10 cellular contexts compared by ENCODE assay signal in the genomic region with DNA sequence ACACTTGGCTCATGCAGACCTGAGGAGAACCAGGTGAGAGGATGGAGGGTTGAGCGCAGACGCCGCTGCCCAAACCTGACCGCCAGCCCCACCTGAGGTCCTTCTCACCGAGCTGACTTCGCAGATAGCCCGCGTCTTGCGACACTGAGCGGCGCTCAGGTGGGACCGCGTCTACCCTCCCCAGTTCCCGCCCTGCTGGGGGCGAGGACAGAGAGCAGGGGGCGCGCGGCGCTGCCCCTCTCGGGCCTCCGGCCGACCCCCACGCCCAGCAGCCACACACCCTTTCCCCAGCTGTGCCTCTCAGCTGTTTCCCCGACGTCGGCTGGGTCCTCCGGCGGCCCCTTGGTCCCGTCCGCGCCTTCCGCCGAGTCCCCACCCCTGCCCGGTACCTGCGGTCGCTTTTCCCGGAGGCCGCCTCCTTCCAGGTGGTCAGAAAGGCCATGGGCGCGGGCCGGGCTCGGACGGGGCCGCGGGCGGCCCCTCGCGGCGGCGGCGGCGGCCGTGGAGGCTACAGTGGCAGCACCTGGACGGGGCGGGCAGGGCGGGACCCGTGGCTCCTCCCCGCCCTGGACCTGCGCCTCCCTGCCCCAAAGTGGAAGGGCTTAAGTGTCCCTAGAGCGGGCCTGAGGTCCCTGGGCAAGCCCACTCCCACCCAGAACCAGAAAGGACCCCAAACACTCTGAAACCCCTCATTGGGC. TPM values are rescaled to one million over a fixed set of nuclear protein-coding genes. Genes with fewer than 3 reads are reported as not detected.
DNase-seq lines count a peak whose midpoint lies in the region; ATAC-seq and TF ChIP-seq lines count a peak whose summit lies in the region.
"Had no signal": no experiment of that assay in that cellular context is flagged by ENCODE, and none has a peak within 500 bp of the region (broad histone marks: within the 10 kb centered on the region; RNA-seq: fewer than 3 reads in every experiment).

No MANE protein-coding gene starts in this region.

- H3K4me1 ChIP-seq in vagina = peaks cover 15% of the 10 kb centered on the region
- H3K4me1 ChIP-seq in CD8-positive, alpha-beta memory T cell (ENCODE audit: insufficient read depth, low read length) = no peaks in the 10 kb centered on the region

- CTCF ChIA-PET in CD8-positive, alpha-beta memory T cell (lab: Charles Lee) = interaction anchor here (1.3 kb wide), 1 partner anchor 13 kb away, joined by 3 read pairs; no protein-coding TSS in a partner anchor

- H3K4me1 Mint-ChIP-seq in activated T-cell treated with anti-CD3 and anti-CD28 coated beads, Interleukin-2, amount 50 U/mL, for 72 hours (ENCODE audit: low read depth) = peaks cover 8% of the 10 kb centered on the region
- H3K4me1 Mint-ChIP-seq in activated T-cell treated with anti-CD3 and anti-CD28 coated beads, Interleukin-2, amount 50 U/mL, for 24 hours (ENCODE audit: low read depth) = peaks cover 3% of the 10 kb centered on the region
- H3K4me1 Mint-ChIP-seq in chondrocyte (ENCODE audit: low read depth) = no peaks in the 10 kb centered on the region
- peaks cover 6 to 13% (median 12%) of the 10 kb centered on the region in 3 donors for H3K4me1 Mint-ChIP-seq in CD8-positive, alpha-beta memory T cell

- H3K27me3 ChIP-seq in vagina = no peaks in the 10 kb centered on the region
- H3K27me3 ChIP-seq in CD8-positive, alpha-beta memory T cell (ENCODE audit: insufficient read depth, low read length, poor library complexity, severe bottlenecking) = peaks cover 17% of the 10 kb centered on the region

- no peak overlapping the region for H3K27ac ChIP-seq in vagina
- H3K27ac ChIP-seq in CD8-positive, alpha-beta memory T cell (ENCODE audit: low read depth, low read length) = no peak overlapping the region

- TF ChIP-seq CTCF in chondrocyte (IDR thresholded peaks at IDR 0.05) = peak; percentile 49
- no peak for TF ChIP-seq CTCF in vagina (IDR thresholded peaks at IDR 0.05)

- H3K36me3 ChIP-seq in vagina = no peaks in the 10 kb centered on the region
- H3K36me3 ChIP-seq in CD8-positive, alpha-beta memory T cell (ENCODE audit: insufficient read depth, low read length) = no peaks in the 10 kb centered on the region

- no peak for DNase-seq in activated T-cell treated with anti-CD3 and anti-CD28 coated beads, Interleukin-2, amount 50 U/mL, for 72 hours
- no peak for DNase-seq in activated T-cell treated with anti-CD3 and anti-CD28 coated beads, Interleukin-2, amount 50 U/mL, for 24 hours
- DNase-seq in chondrocyte (ENCODE audit: low spot score) (no peak), left lobe of liver (ENCODE audit: low spot score) (no peak), vagina (ENCODE audit: extremely low spot score in 2 of 2) (no peak), retina (no peak), HPDE6-E6E7 (ENCODE audit: extremely low spot score) (no peak)
- DNase-seq in CD8-positive, alpha-beta memory T cell = no peak
- DNase-seq: activated CD4-positive, CD25-positive, alpha-beta regulatory T cell; C1 segment of cervical spinal cord had no signal

- peak; percentile 38 to 39 for ATAC-seq in activated T-cell treated with anti-CD3 and anti-CD28 coated beads, Interleukin-2, amount 50 U/mL, for 72 hours (replicated peaks in 1 of 2)
- ATAC-seq in left lobe of liver = peak; percentile 83

- intact Hi-C loops in vagina (cut with DNase I) = no loop called here

- H3K27me3 Mint-ChIP-seq in activated T-cell treated with anti-CD3 and anti-CD28 coated beads, Interleukin-2, amount 50 U/mL, for 72 hours (ENCODE audit: low read depth) = peaks cover 55% of the 10 kb centered on the region
- peaks cover 51% of the 10 kb centered on the region for H3K27me3 Mint-ChIP-seq in activated T-cell treated with anti-CD3 and anti-CD28 coated beads, Interleukin-2, amount 50 U/mL, for 24 hours
- peaks cover 3% of the 10 kb centered on the region for H3K27me3 Mint-ChIP-seq in chondrocyte (ENCODE audit: low read depth)
- H3K27me3 Mint-ChIP-seq in CD8-positive, alpha-beta memory T cell = peaks cover 30 to 49% of the 10 kb centered on the region in 2 donors

- H3K36me3 Mint-ChIP-seq in activated T-cell treated with anti-CD3 and anti-CD28 coated beads, Interleukin-2, amount 50 U/mL, for 72 hours (ENCODE audit: insufficient read depth in 2 of 2) = no peaks in the 10 kb centered on the region
- H3K36me3 Mint-ChIP-seq in activated T-cell treated with anti-CD3 and anti-CD28 coated beads, Interleukin-2, amount 50 U/mL, for 24 hours (ENCODE audit: low read depth) = no peaks in the 10 kb centered on the region
- H3K36me3 Mint-ChIP-seq in chondrocyte (ENCODE audit: low read depth) = no peaks in the 10 kb centered on the region
- peaks cover 0 to 7% (median 0%) of the 10 kb centered on the region in 3 donors for H3K36me3 Mint-ChIP-seq in CD8-positive, alpha-beta memory T cell

- no peak overlapping the region for H3K27ac Mint-ChIP-seq in activated T-cell treated with anti-CD3 and anti-CD28 coated beads, Interleukin-2, amount 50 U/mL, for 72 hours
- H3K27ac Mint-ChIP-seq in activated T-cell treated with anti-CD3 and anti-CD28 coated beads, Interleukin-2, amount 50 U/mL, for 24 hours = no peak overlapping the region
- H3K27ac Mint-ChIP-seq in chondrocyte (ENCODE audit: unreplicated experiment) = no peak overlapping the region
- no peak overlapping the region for H3K27ac Mint-ChIP-seq in CD8-positive, alpha-beta memory T cell

- POLR2A ChIA-PET in CD8-positive, alpha-beta memory T cell (lab: Charles Lee) = no interaction called here

- no peaks in the 10 kb centered on the region for H3K9me3 Mint-ChIP-seq in activated T-cell treated with anti-CD3 and anti-CD28 coated beads, Interleukin-2, amount 50 U/mL, for 72 hours
- H3K9me3 Mint-ChIP-seq in activated T-cell treated with anti-CD3 and anti-CD28 coated beads, Interleukin-2, amount 50 U/mL, for 24 hours = no peaks in the 10 kb centered on the region
- H3K9me3 Mint-ChIP-seq in chondrocyte (ENCODE audit: low read depth) = no peaks in the 10 kb centered on the region
- H3K9me3 Mint-ChIP-seq in CD8-positive, alpha-beta memory T cell = no peaks in the 10 kb centered on the region

- peak overlapping the region; percentile 36 to 39 for H3K4me3 ChIP-seq in vagina
- H3K4me3 ChIP-seq in CD8-positive, alpha-beta memory T cell (ENCODE audit: low read length) = no peak overlapping the region

- TF ChIP-seq POLR2A in vagina (IDR thresholded peaks at IDR 0.05) = no peak

- no peaks in the 10 kb centered on the region for H3K9me3 ChIP-seq in vagina
- H3K9me3 ChIP-seq in CD8-positive, alpha-beta memory T cell (ENCODE audit: low read length) = no peaks in the 10 kb centered on the region

- peak overlapping the region in 1 of 2 donors; percentile 36 for H3K4me3 Mint-ChIP-seq in activated T-cell treated with anti-CD3 and anti-CD28 coated beads, Interleukin-2, amount 50 U/mL, for 72 hours
- no peak overlapping the region for H3K4me3 Mint-ChIP-seq in activated T-cell treated with anti-CD3 and anti-CD28 coated beads, Interleukin-2, amount 50 U/mL, for 24 hours
- H3K4me3 Mint-ChIP-seq in chondrocyte (ENCODE audit: unreplicated experiment) = no peak overlapping the region
- H3K4me3 Mint-ChIP-seq in CD8-positive, alpha-beta memory T cell = no peak overlapping the region

RNA-seq across cellular contexts. Expression of a gene that starts 14.4 kb away (rescaled TPM):
- total RNA-seq in activated T-cell treated with anti-CD3 and anti-CD28 coated beads, Interleukin-2, amount 50 U/mL, for 72 hours = under 1 TPM; 0.51 to 0.77 TPM
- 1.4 to 4.0 TPM (median 2.3 TPM) in 3 replicates for total RNA-seq in chondrocyte
- total RNA-seq in left lobe of liver = 2.7 TPM
- total RNA-seq in vagina = 11.5 TPM
- total RNA-seq in CD8-positive, alpha-beta memory T cell = under 1 TPM in 1 of 2 experiments, not detected in 1; 0.28 TPM
- polyA plus RNA-seq in CD8-positive, alpha-beta memory T cell = not detected
